ENCODE assay signal across 21 cellular contexts in genomic region chr4:38273369-38273768, GRCh38.
"Had no signal": no experiment of that assay in that cellular context is flagged by ENCODE, and none has a peak within 500 bp of the region (broad histone marks: within the 10 kb centered on the region; RNA-seq: fewer than 3 reads in every experiment).

No MANE protein-coding gene starts in this region.

- H3K9ac ChIP-seq: parathyroid adenoma had no signal

- H3K27me3 ChIP-seq: body of pancreas, foreskin keratinocyte, left lung, upper lobe of left lung had no signal

- H3K27ac Mint-ChIP-seq: activated CD4-positive, alpha-beta memory T cell treated with anti-CD3 and anti-CD28 coated beads, Interleukin-2, amount 10 ng/mL, durations not matched to agents 7 days and 5 days; activated CD4-positive, alpha-beta T cell treated with anti-CD3 and anti-CD28 coated beads for 36 hours; activated naive CD8-positive, alpha-beta T cell treated with anti-CD3 and anti-CD28 coated beads, Interleukin-2, amount 10 ng/mL, durations not matched to agents 7 days and 5 days; activated T-cell treated with anti-CD3 and anti-CD28 coated beads, Interleukin-2, amount 50 U/mL, for 24 hours; activated T-helper 2 cell treated with anti-CD3 and anti-CD28 coated beads, Interferon-gamma antibody, Interleukin-2, Interleukin-4, amounts not matched to agents 10 μg/mL and 5 μg/mL and 100 μg/mL, durations not matched to agents 14 hours and 24 hours and 36 hours; endodermal cell; memory B cell; naive thymus-derived CD8-positive, alpha-beta T cell; stimulated activated naive B cell treated with anti-CD40 and anti-IgM and Interleukin-4, amounts not matched to agents 10 μg/mL and 1 μg/mL and 100 μg/mL, for 72 hours; WTC11 had no signal

- H3K9me3 ChIP-seq: body of pancreas, thoracic aorta, upper lobe of left lung had no signal

- H3K4me3 ChIP-seq: body of pancreas, left lung, thoracic aorta, upper lobe of left lung had no signal

- H3K4me3 Mint-ChIP-seq: activated CD4-positive, alpha-beta memory T cell treated with anti-CD3 and anti-CD28 coated beads, Interleukin-2, amount 10 ng/mL, durations not matched to agents 7 days and 5 days; activated CD4-positive, alpha-beta T cell treated with anti-CD3 and anti-CD28 coated beads for 36 hours; activated naive CD8-positive, alpha-beta T cell treated with anti-CD3 and anti-CD28 coated beads, Interleukin-2, amount 10 ng/mL, durations not matched to agents 7 days and 5 days; activated T-cell treated with anti-CD3 and anti-CD28 coated beads, Interleukin-2, amount 50 U/mL, for 24 hours; endodermal cell; memory B cell; naive thymus-derived CD8-positive, alpha-beta T cell; stimulated activated naive B cell treated with anti-CD40 and anti-IgM and Interleukin-4, amounts not matched to agents 10 μg/mL and 1 μg/mL and 100 μg/mL, for 72 hours; WTC11 had no signal

- H3K9me3 Mint-ChIP-seq: naive thymus-derived CD8-positive, alpha-beta T cell had no signal

- H3K27me3 Mint-ChIP-seq: activated CD4-positive, alpha-beta memory T cell treated with anti-CD3 and anti-CD28 coated beads, Interleukin-2, amount 10 ng/mL, durations not matched to agents 7 days and 5 days; activated CD4-positive, alpha-beta T cell treated with anti-CD3 and anti-CD28 coated beads for 36 hours; activated T-cell treated with anti-CD3 and anti-CD28 coated beads, Interleukin-2, amount 50 U/mL, for 24 hours; naive thymus-derived CD8-positive, alpha-beta T cell had no signal

- H2AFZ ChIP-seq: parathyroid adenoma had no signal

- H3K36me3 Mint-ChIP-seq: memory B cell; naive thymus-derived CD8-positive, alpha-beta T cell; stimulated activated naive B cell treated with anti-CD40 and anti-IgM and Interleukin-4, amounts not matched to agents 10 μg/mL and 1 μg/mL and 100 μg/mL, for 72 hours had no signal

- ATAC-seq: activated CD4-positive, alpha-beta T cell treated with anti-CD3 and anti-CD28 coated beads for 36 hours; body of pancreas; foreskin keratinocyte; left lung; naive thymus-derived CD8-positive, alpha-beta T cell; stimulated activated naive B cell treated with anti-CD40 and anti-IgM and Interleukin-4, amounts not matched to agents 10 μg/mL and 1 μg/mL and 100 μg/mL, for 72 hours; WTC11 had no signal

- H3K4me1 ChIP-seq: body of pancreas, foreskin keratinocyte, left lung, parathyroid adenoma had no signal

- DNase-seq: activated CD4-positive, alpha-beta memory T cell treated with anti-CD3 and anti-CD28 coated beads, Interleukin-2, amount 10 ng/mL, durations not matched to agents 7 days and 5 days; activated CD4-positive, alpha-beta T cell treated with anti-CD3 and anti-CD28 coated beads for 36 hours; activated naive CD4-positive, alpha-beta T cell treated with Interleukin-2 at 50 U/mL for 16 hours; activated naive CD8-positive, alpha-beta T cell treated with anti-CD3 and anti-CD28 coated beads, Interleukin-2, amount 10 ng/mL, durations not matched to agents 7 days and 5 days; activated T-cell treated with anti-CD3 and anti-CD28 coated beads, Interleukin-2, amount 50 U/mL, for 24 hours; central memory CD4-positive, alpha-beta T cell; endodermal cell; foreskin keratinocyte; islet precursor cell; left lung; naive thymus-derived CD8-positive, alpha-beta T cell; stimulated activated naive B cell treated with anti-CD40 and anti-IgM and Interleukin-4, amounts not matched to agents 10 μg/mL and 1 μg/mL and 100 μg/mL, for 72 hours; T-helper 2 cell; upper lobe of left lung had no signal

- H3K36me3 ChIP-seq: left lung, thoracic aorta, upper lobe of left lung had no signal

- H3K27ac ChIP-seq: body of pancreas, epithelial cell of prostate, foreskin keratinocyte, left lung, parathyroid adenoma, thoracic aorta, upper lobe of left lung had no signal

- H3K4me1 Mint-ChIP-seq: activated CD4-positive, alpha-beta memory T cell treated with anti-CD3 and anti-CD28 coated beads, Interleukin-2, amount 10 ng/mL, durations not matched to agents 7 days and 5 days; activated CD4-positive, alpha-beta T cell treated with anti-CD3 and anti-CD28 coated beads for 36 hours had no signal
